Comparison of ENCODE assay signal across 1 cellular context in the genomic region with DNA sequence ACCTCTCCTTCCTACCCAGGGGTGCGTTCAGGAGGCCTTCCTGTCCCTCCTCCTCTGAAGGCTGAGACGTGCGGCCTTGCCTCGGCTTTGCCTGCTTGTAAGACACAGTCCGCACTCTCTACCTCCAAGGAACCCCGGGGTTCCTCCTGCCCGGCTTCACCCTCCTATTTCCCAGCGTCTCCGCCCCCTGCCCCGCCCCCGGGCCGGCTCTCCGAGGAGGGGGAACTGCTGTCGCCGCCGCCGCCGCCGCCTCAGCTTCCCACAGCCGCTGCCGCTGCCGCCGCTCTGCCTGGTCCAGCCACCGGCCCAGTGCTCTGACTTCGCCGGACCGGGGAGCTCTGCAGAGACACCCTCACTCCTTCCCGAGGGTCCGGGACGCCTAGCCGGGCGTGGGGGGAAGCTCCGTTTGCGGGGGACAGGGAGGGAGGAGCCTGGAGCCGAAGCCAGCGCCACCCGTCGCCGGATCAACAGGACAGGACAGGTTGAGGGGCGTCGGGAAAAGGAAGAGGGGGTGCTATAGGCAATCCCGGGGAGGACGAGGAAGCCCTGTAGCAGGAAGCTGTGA.
TF ChIP-seq lines count a peak whose summit lies in the region.

No MANE protein-coding gene starts in this region.

TF ChIP-seq in IMR-90, 13 proteins besides CTCF, POLR2A, EP300 and RAD21:
- no peak for TF ChIP-seq RFX5 (IDR thresholded peaks at IDR 0.05; ENCODE audit: low read depth, low read length)
- TF ChIP-seq USF2 (IDR thresholded peaks at IDR 0.05; ENCODE audit: low read depth, low read length), result no peak
- no peak for TF ChIP-seq RCOR1 (IDR thresholded peaks at IDR 0.05; ENCODE audit: insufficient replicate concordance, low read length)
- no peak for TF ChIP-seq MXI1 (IDR thresholded peaks at IDR 0.05; ENCODE audit: borderline replicate concordance, low read depth, low read length)
- TF ChIP-seq BHLHE40 (IDR thresholded peaks at IDR 0.05; ENCODE audit: low read depth, low read length), result no peak
- TF ChIP-seq FOS (IDR thresholded peaks at IDR 0.05; ENCODE audit: low read depth, low read length), result no peak
- TF ChIP-seq NFE2L2 (IDR thresholded peaks at IDR 0.05; ENCODE audit: low read depth, low read length), result no peak
- TF ChIP-seq CHD1 (IDR thresholded peaks at IDR 0.05; ENCODE audit: low read depth, low read length), result no peak
- TF ChIP-seq MAZ (IDR thresholded peaks at IDR 0.05; ENCODE audit: borderline replicate concordance, low read depth, low read length), result no peak
- no peak for TF ChIP-seq CEBPB (IDR thresholded peaks at IDR 0.05; ENCODE audit: low read depth, low read length)
- TF ChIP-seq, protein P1, sequence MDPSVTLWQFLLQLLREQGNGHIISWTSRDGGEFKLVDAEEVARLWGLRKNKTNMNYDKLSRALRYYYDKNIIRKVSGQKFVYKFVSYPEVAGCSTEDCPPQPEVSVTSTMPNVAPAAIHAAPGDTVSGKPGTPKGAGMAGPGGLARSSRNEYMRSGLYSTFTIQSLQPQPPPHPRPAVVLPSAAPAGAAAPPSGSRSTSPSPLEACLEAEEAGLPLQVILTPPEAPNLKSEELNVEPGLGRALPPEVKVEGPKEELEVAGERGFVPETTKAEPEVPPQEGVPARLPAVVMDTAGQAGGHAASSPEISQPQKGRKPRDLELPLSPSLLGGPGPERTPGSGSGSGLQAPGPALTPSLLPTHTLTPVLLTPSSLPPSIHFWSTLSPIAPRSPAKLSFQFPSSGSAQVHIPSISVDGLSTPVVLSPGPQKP (IDR thresholded peaks at IDR 0.05; ENCODE audit: borderline replicate concordance, low read depth, low read length), result no peak
- no peak for TF ChIP-seq MAFK (IDR thresholded peaks at IDR 0.05; ENCODE audit: low read depth, low read length)
